10 cellular contexts compared by ENCODE assay signal in genomic region chr9:134781895-134782294, GRCh38.
DNase-seq lines count a peak whose midpoint lies in the region; ATAC-seq and TF ChIP-seq lines count a peak whose summit lies in the region.
"Had no signal": no experiment of that assay in that cellular context is flagged by ENCODE, and none has a peak within 500 bp of the region (broad histone marks: within the 10 kb centered on the region; RNA-seq: fewer than 3 reads in every experiment).

No MANE protein-coding gene starts in this region.

- CTCF ChIA-PET in HCT116 (lab: Charles Lee): interaction anchor here (1.8 kb wide), 1 partner anchor 201 kb away, joined by 7 read pairs; no protein-coding TSS in a partner anchor

- H3K4me3 ChIP-seq in HCT116 (replicated peaks in 1 of 2; ENCODE audit: low read depth in 1 of 2, low read length in 2 of 2) (no peak overlapping the region), astrocyte of the spinal cord (ENCODE audit: low read depth, low read length) (no peak overlapping the region), esophagus muscularis mucosa (no peak overlapping the region)
- H3K4me3 ChIP-seq: gastrocnemius medialis had no signal

- TF ChIP-seq CTCF in HCT116 (IDR thresholded peaks at IDR 0.05 in 2 of 3, conservative IDR thresholded peaks at IDR 0.05 in 1 of 3; ENCODE audit: borderline replicate concordance in 1 of 3, insufficient read depth in 1 of 3, low read depth in 2 of 3, low read length in 2 of 3): peak in 2 of 3 experiments; percentile 55 to 56; a peak in 4 of 6 replicates
- peak; percentile 42 for TF ChIP-seq CTCF in astrocyte of the spinal cord (IDR thresholded peaks at IDR 0.05; ENCODE audit: low read depth, low read length)
- TF ChIP-seq CTCF in mesothelial cell of epicardium (IDR thresholded peaks at IDR 0.05; ENCODE audit: unreplicated experiment): peak; percentile 27
- TF ChIP-seq CTCF in esophagus muscularis mucosa (IDR thresholded peaks at IDR 0.05): peak in 1 of 3 experiments; percentile 15

- no peaks in the 10 kb centered on the region for H4K20me1 ChIP-seq in HCT116 (ENCODE audit: insufficient read depth)

- no TSS peak for BruUV-seq in HCT116 (replicated peaks; lab: Mats Ljungman, UMichigan)

- no peak overlapping the region for H3K9ac ChIP-seq in HCT116 (ENCODE audit: low read length)

- H2AFZ ChIP-seq in HCT116 (ENCODE audit: low read depth, low read length, poor library complexity, severe bottlenecking): no peak overlapping the region

- in situ Hi-C loops in astrocyte of the spinal cord (cut with HindIII; ENCODE audit: low sequenced_read_pairs): no loop called here

- no peak overlapping the region for H3K4me3 Mint-ChIP-seq in mesothelial cell of epicardium

- H3K4me1 Mint-ChIP-seq in mesothelial cell of epicardium: no peaks in the 10 kb centered on the region

- no peaks in the 10 kb centered on the region for H3K36me3 ChIP-seq in HCT116 (ENCODE audit: control insufficient read depth in 1 of 2, insufficient read depth in 2 of 2, low read length in 2 of 2)
- H3K36me3 ChIP-seq in esophagus muscularis mucosa: peaks cover 4 to 54% (median 27%) of the 10 kb centered on the region in 4 donors
- H3K36me3 ChIP-seq: gastrocnemius medialis had no signal

- H3K27ac ChIP-seq in HCT116 (ENCODE audit: low read depth, low read length): no peak overlapping the region
- no peak overlapping the region for H3K27ac ChIP-seq in esophagus muscularis mucosa (replicated peaks in 1 of 4)
- H3K27ac ChIP-seq: gastrocnemius medialis had no signal

- H3K9me3 ChIP-seq in HCT116 (ENCODE audit: control insufficient read depth in 1 of 2, insufficient read depth in 1 of 2, low read depth in 1 of 2, low read length in 2 of 2) (no peaks in the 10 kb centered on the region), esophagus muscularis mucosa (no peaks in the 10 kb centered on the region)
- H3K9me3 ChIP-seq: gastrocnemius medialis had no signal

- H3K79me2 ChIP-seq in HCT116 (ENCODE audit: insufficient read depth, low read length): no peaks in the 10 kb centered on the region

- H3K27ac Mint-ChIP-seq in mesothelial cell of epicardium: no peak overlapping the region

- H3K9me3 Mint-ChIP-seq in mesothelial cell of epicardium: no peaks in the 10 kb centered on the region

- 69% methylated on average over 8 of the region's 17 CpGs for WGBS in esophagus muscularis mucosa

- POLR2A ChIA-PET in HCT116 (lab: Charles Lee): no interaction called here

- intact Hi-C loops in HCT116 (cut with micrococcal nuclease) (no loop called here), esophagus muscularis mucosa (cut with DNase I) (no loop called here)

- peak; percentile 37; the same call in 1 of the 2 replicates for ATAC-seq in HCT116
- ATAC-seq: gastrocnemius medialis had no signal

- RAD21 ChIA-PET in HCT116 (lab: Charles Lee; ENCODE audit: low non-redundant PET in 1 of 2, low total read pairs in 2 of 2, uncharacterized antibody in 2 of 2, unreplicated experiment in 2 of 2): interaction anchor here in 1 of 2 experiments (0.7 kb wide), 1 partner anchor 80 kb away, joined by 5 read pairs; no protein-coding TSS in a partner anchor

- peaks cover 31% of the 10 kb centered on the region for H3K27me3 ChIP-seq in HCT116 (ENCODE audit: insufficient read depth, low read length)
- no peaks in the 10 kb centered on the region for H3K27me3 ChIP-seq in esophagus muscularis mucosa

- DNase-seq in D341Med (ENCODE audit: low spot score): peak; percentile 57
- DNase-seq in HCT116 (ENCODE audit: low read depth, low spot score): no peak
- no peak for DNase-seq in astrocyte of the spinal cord (ENCODE audit: low read depth, low spot score)
- DNase-seq in mesothelial cell of epicardium (ENCODE audit: low spot score in 2 of 2, unreplicated experiment in 2 of 2): no peak
- DNase-seq in NCI-H1436 (lab: John Stamatoyannopoulos, UW): no peak
- DNase-seq in esophagus muscularis mucosa (ENCODE audit: extremely low spot score): no peak
- no peak for DNase-seq in NCI-H345 (lab: John Stamatoyannopoulos, UW)
- DNase-seq: gastrocnemius medialis, mesenchymal stem cell, SW 1271 had no signal

- TF ChIP-seq POLR2A in HCT116 (IDR thresholded peaks at IDR 0.05; ENCODE audit: borderline replicate concordance, extremely low read depth, insufficient read depth, insufficient read length) (no peak), esophagus muscularis mucosa (IDR thresholded peaks at IDR 0.05; ENCODE audit: low read depth) (no peak)

- peaks cover 3 to 5% of the 10 kb centered on the region in 2 experiments; a peak in 2 of 4 replicates for H3K4me1 ChIP-seq in HCT116 (ENCODE audit: control insufficient read depth in 1 of 2, insufficient read depth in 2 of 2, low read length in 2 of 2)
- peaks cover 24 to 62% (median 61%) of the 10 kb centered on the region in 4 donors for H3K4me1 ChIP-seq in esophagus muscularis mucosa
- H3K4me1 ChIP-seq: gastrocnemius medialis had no signal

- no peak for TF ChIP-seq EP300 in esophagus muscularis mucosa (IDR thresholded peaks at IDR 0.05)

- H3K27me3 Mint-ChIP-seq in mesothelial cell of epicardium (ENCODE audit: low read depth): no peaks in the 10 kb centered on the region

- no peak overlapping the region for H3K4me2 ChIP-seq in HCT116 (ENCODE audit: low read length)

- H3K9me2 ChIP-seq in HCT116 (ENCODE audit: insufficient read depth): no peaks in the 10 kb centered on the region

- TF ChIP-seq RAD21 in HCT116 (IDR thresholded peaks at IDR 0.05; ENCODE audit: low read depth): peak; percentile 49

- peaks cover 10% of the 10 kb centered on the region for H3K36me3 Mint-ChIP-seq in mesothelial cell of epicardium

TF ChIP-seq in HCT116, 20 proteins besides CTCF, POLR2A, EP300 and RAD21:
- TF ChIP-seq POLR2AphosphoS5 (IDR thresholded peaks at IDR 0.05; ENCODE audit: low read depth, low read length) (no peak), EGR1 (IDR thresholded peaks at IDR 0.05; ENCODE audit: low read depth) (no peak), TCF7L2 (IDR thresholded peaks at IDR 0.05; ENCODE audit: borderline replicate concordance, extremely low read depth, insufficient read depth, insufficient read length) (peak; percentile 34)
TF ChIP-seq in HCT116: peak in this region for 1.
